In genomic region chr18:77074431-77074830, GRCh38 we compare ENCODE assay signal across 17 cellular contexts. TPM values are rescaled to one million over a fixed set of nuclear protein-coding genes. Genes with fewer than 3 reads are reported as not detected.
A peak's percentile ranks its signal among the peaks of the same experiment; 100 is the strongest.
DNase-seq lines count a peak whose midpoint lies in the region; ATAC-seq, FAIRE-seq and TF ChIP-seq lines count a peak whose summit lies in the region.
"Had no signal": no experiment of that assay in that cellular context is flagged by ENCODE, and none has a peak within 500 bp of the region (broad histone marks: within the 10 kb centered on the region; RNA-seq: fewer than 3 reads in every experiment).

No MANE protein-coding gene starts in this region.

- TF ChIP-seq CTCF in right lobe of liver (IDR thresholded peaks at IDR 0.05): no peak
- TF ChIP-seq CTCF in HepG2 (CRISPR knock-in tag; IDR thresholded peaks at IDR 0.05): no peak
- TF ChIP-seq CTCF in activated CD8-positive, alpha-beta T cell treated with anti-CD3 and anti-CD28 coated beads for 36 hours (IDR thresholded peaks at IDR 0.05): no peak
- TF ChIP-seq CTCF in mesothelial cell of epicardium (IDR thresholded peaks at IDR 0.05; ENCODE audit: unreplicated experiment): no peak
- TF ChIP-seq CTCF in upper lobe of left lung (IDR thresholded peaks at IDR 0.05): no peak

- H3K4me3 ChIP-seq in right lobe of liver (no peak overlapping the region), HepG2 (replicated peaks in 1 of 3; ENCODE audit: insufficient read depth in 1 of 3, low read depth in 2 of 3, low read length in 3 of 3) (no peak overlapping the region), upper lobe of left lung (no peak overlapping the region)
- H3K4me3 ChIP-seq: pancreas, thoracic aorta had no signal

- H3K4me1 Mint-ChIP-seq in activated CD8-positive, alpha-beta T cell treated with anti-CD3 and anti-CD28 coated beads for 36 hours (ENCODE audit: low read depth): peaks cover 79% of the 10 kb centered on the region
- peaks cover 28% of the 10 kb centered on the region for H3K4me1 Mint-ChIP-seq in mesothelial cell of epicardium

- intact Hi-C loops in right lobe of liver (cut with DNase I) (no loop called here), HepG2 (cut with micrococcal nuclease; ENCODE audit: unreplicated experiment) (no loop called here)
- intact Hi-C loops in activated CD8-positive, alpha-beta T cell treated with anti-CD3 and anti-CD28 coated beads for 36 hours (cut with micrococcal nuclease): no loop called here

- H2AFZ ChIP-seq in HepG2 (ENCODE audit: low read length): no peak overlapping the region

- BruUV-seq in HepG2 (replicated peaks; lab: Mats Ljungman, UMichigan): no TSS peak

- no peak for TF ChIP-seq POLR2A in right lobe of liver (IDR thresholded peaks at IDR 0.05)
- TF ChIP-seq POLR2A in HepG2 (IDR thresholded peaks at IDR 0.05; ENCODE audit: insufficient read depth in 1 of 2, low read depth in 2 of 2, low read length in 2 of 2): no peak
- no peak for TF ChIP-seq POLR2A in upper lobe of left lung (IDR thresholded peaks at IDR 0.05)

- H3K36me3 ChIP-seq in right lobe of liver (no peaks in the 10 kb centered on the region), HepG2 (replicated peaks in 1 of 2; ENCODE audit: control insufficient read depth in 1 of 2, insufficient read depth in 2 of 2, low read length in 2 of 2) (no peaks in the 10 kb centered on the region), upper lobe of left lung (no peaks in the 10 kb centered on the region)
- H3K36me3 ChIP-seq: pancreas, thoracic aorta had no signal

- no peaks in the 10 kb centered on the region for H3K27me3 Mint-ChIP-seq in activated CD8-positive, alpha-beta T cell treated with anti-CD3 and anti-CD28 coated beads for 36 hours
- H3K27me3 Mint-ChIP-seq in mesothelial cell of epicardium (ENCODE audit: low read depth): no peaks in the 10 kb centered on the region

- POLR2A ChIA-PET in HepG2 (lab: Yijun Ruan, JAX): no interaction called here
- POLR2A ChIA-PET in activated CD8-positive, alpha-beta T cell treated with anti-CD3 and anti-CD28 coated beads for 36 hours (lab: Charles Lee): interaction anchor here (0.6 to 1.2 kb wide), 3 partner anchors 11 to 28 kb away, joined by 3 to 5 read pairs (median 3); no protein-coding TSS in a partner anchor

- no peak for TF ChIP-seq RAD21 in HepG2 (CRISPR knock-in tag; IDR thresholded peaks at IDR 0.05)

- no peaks in the 10 kb centered on the region for H3K9me3 Mint-ChIP-seq in activated CD8-positive, alpha-beta T cell treated with anti-CD3 and anti-CD28 coated beads for 36 hours
- no peaks in the 10 kb centered on the region for H3K9me3 Mint-ChIP-seq in mesothelial cell of epicardium
- H3K9me3 Mint-ChIP-seq: activated T-cell treated with anti-CD3 and anti-CD28 coated beads, Interleukin-2, amount 50 U/mL, for 4 hours; T-helper 1 cell treated with Interleukin-12 subunit alpha and Interleukin-12 subunit beta and Interleukin-4 antibody, amounts not matched to agents 30 μg/mL and 1 μg/mL, for 36 hours had no signal

- TF ChIP-seq EP300 in HepG2 (IDR thresholded peaks at IDR 0.05; ENCODE audit: low read depth in 2 of 2, low read length in 2 of 2) (no peak), HepG2 (CRISPR knock-in tag; IDR thresholded peaks at IDR 0.05; ENCODE audit: borderline replicate concordance) (no peak), upper lobe of left lung (IDR thresholded peaks at IDR 0.05) (no peak)

- DNase-seq in right lobe of liver (no peak), HepG2 (ENCODE audit: low spot score) (no peak), mesothelial cell of epicardium (ENCODE audit: low spot score in 2 of 2, unreplicated experiment in 2 of 2) (no peak), upper lobe of left lung (no peak), foreskin melanocyte (no peak), NOMO-1 treated with dmso at 0.1 percent for 144 hours (lab: John Stamatoyannopoulos, UW; ENCODE audit: unreplicated experiment) (no peak)
- no peak for DNase-seq in activated CD8-positive, alpha-beta T cell treated with anti-CD3 and anti-CD28 coated beads for 36 hours
- DNase-seq: activated T-cell treated with anti-CD3 and anti-CD28 coated beads, Interleukin-2, amount 50 U/mL, for 4 hours; kidney glomerular epithelial cell; NCI-H1930; pancreas; SHP77 treated with DMSO at 0.1 percent for 48 hours; stimulated activated CD4-positive, alpha-beta T cell treated with anti-CD3 and anti-CD28 coated beads, Interleukin-4, amount 100 ng/mL, for 1 hour had no signal

- ATAC-seq in right lobe of liver (peak in 3 of 4 donors; percentile 10 to 47 (median 47)), HepG2 (no peak), upper lobe of left lung (ENCODE audit: low FRiP score in 2 of 2) (no peak), HG03039 (IDR thresholded peaks at IDR 0.05; ENCODE audit: unreplicated experiment) (no peak)
- ATAC-seq in activated CD8-positive, alpha-beta T cell treated with anti-CD3 and anti-CD28 coated beads for 36 hours: no peak

- CTCF ChIA-PET in HepG2 (lab: Yijun Ruan, JAX; ENCODE audit: low intra/inter-chr PET ratio, low total read pairs): no interaction called here
- CTCF ChIA-PET in activated CD8-positive, alpha-beta T cell treated with anti-CD3 and anti-CD28 coated beads for 36 hours (lab: Charles Lee): interaction anchor here (1.3 to 1.9 kb wide), 2 partner anchors 47 to 138 kb away, joined by 5 read pairs; no protein-coding TSS in a partner anchor

- H3K27me3 ChIP-seq in right lobe of liver (no peaks in the 10 kb centered on the region), HepG2 (ENCODE audit: control insufficient read depth in 1 of 2, insufficient read depth in 2 of 2, low read length in 2 of 2) (no peaks in the 10 kb centered on the region), upper lobe of left lung (no peaks in the 10 kb centered on the region)
- H3K27me3 ChIP-seq: pancreas had no signal

- H4K20me1 ChIP-seq in HepG2 (ENCODE audit: insufficient read depth, low read length): no peaks in the 10 kb centered on the region

- 27% methylated on average over 6 of the region's 7 CpGs for WGBS in right lobe of liver (ENCODE audit: insufficient coverage, low coverage, low lambda C conversion rate, missing lambda C conversion rate)
- 92% methylated on average over 7 of the region's 7 CpGs for WGBS in HepG2 (ENCODE audit: low lambda C conversion rate)
- WGBS in upper lobe of left lung, 2 donors: 76 to 77% methylated on average over 7 of the region's 7 CpGs

- H3K36me3 Mint-ChIP-seq in activated CD8-positive, alpha-beta T cell treated with anti-CD3 and anti-CD28 coated beads for 36 hours (ENCODE audit: low read depth): peaks cover 24% of the 10 kb centered on the region
- peaks cover 1% of the 10 kb centered on the region for H3K36me3 Mint-ChIP-seq in mesothelial cell of epicardium

- H3K4me1 ChIP-seq in right lobe of liver (peaks cover 0 to 19% (median 10%) of the 10 kb centered on the region in 4 donors), HepG2 (ENCODE audit: insufficient read depth, low read length) (peaks cover 2% of the 10 kb centered on the region; the same call in 1 of the 2 replicates), upper lobe of left lung (peaks cover 40 to 72% (median 46%) of the 10 kb centered on the region in 4 donors)

- no peak overlapping the region for H3K4me2 ChIP-seq in HepG2 (ENCODE audit: low read depth, low read length)

- H3K9ac ChIP-seq in HepG2 (ENCODE audit: insufficient read depth, low read depth, low read length): no peak overlapping the region

- H3K4me3 Mint-ChIP-seq in activated CD8-positive, alpha-beta T cell treated with anti-CD3 and anti-CD28 coated beads for 36 hours: no peak overlapping the region
- H3K4me3 Mint-ChIP-seq in mesothelial cell of epicardium: no peak overlapping the region
- H3K4me3 Mint-ChIP-seq: T-helper 1 cell treated with Interleukin-12 subunit alpha and Interleukin-12 subunit beta and Interleukin-4 antibody, amounts not matched to agents 30 μg/mL and 1 μg/mL, for 36 hours had no signal

- H3K79me2 ChIP-seq in HepG2 (ENCODE audit: insufficient read depth, low read length): no peaks in the 10 kb centered on the region

- H3K27ac ChIP-seq in right lobe of liver (peak overlapping the region in 1 of 3 donors; percentile 13), HepG2 (ENCODE audit: extremely low read length, insufficient read depth, low read length) (no peak overlapping the region), upper lobe of left lung (peak overlapping the region in 3 of 4 donors; percentile 5 to 56 (median 22))
- H3K27ac ChIP-seq: pancreas, thoracic aorta had no signal

- H3K9me3 ChIP-seq in right lobe of liver (no peaks in the 10 kb centered on the region), HepG2 (ENCODE audit: low read length) (no peaks in the 10 kb centered on the region), upper lobe of left lung (no peaks in the 10 kb centered on the region)
- H3K9me3 ChIP-seq: pancreas, thoracic aorta had no signal

- no peak for FAIRE-seq in HepG2 (lab: Jason Lieb, UNC)
- FAIRE-seq: astrocyte, pancreas had no signal

- in situ Hi-C loops in HepG2 (cut with HindIII; ENCODE audit: extremely low pct_ligation_motif_present, low pct_unique_long_range_greater_than_20kb): no loop called here

- H3K27ac Mint-ChIP-seq in activated CD8-positive, alpha-beta T cell treated with anti-CD3 and anti-CD28 coated beads for 36 hours: peak overlapping the region; percentile 35
- peak overlapping the region; percentile 4 for H3K27ac Mint-ChIP-seq in mesothelial cell of epicardium

RNA-seq across cellular contexts. Expression of gene MBP, which starts 58.2 kb away (rescaled TPM):
- total RNA-seq in right lobe of liver (10 to 100 TPM; 24.0 to 40.8 (median 27.6) TPM), HepG2 (2016; rRNA removed; fragmentation: Illumina TruSeq; extraction: Trizol) (5.0 TPM in 2 replicates), mesothelial cell of epicardium (19.1 to 20.8 TPM (median 20.6 TPM) in 3 replicates), upper lobe of left lung (10 to 100 TPM; 55.5 to 87.6 (median 68.8) TPM)
- total RNA-seq in HepG2 (2016; cell fraction: cytosol; rRNA removed; fragmentation: Illumina TruSeq; extraction: Trizol; ENCODE audit: low read depth): 1.4 and 1.7 TPM in 2 replicates
- 4.7 TPM in 2 replicates for total RNA-seq in HepG2 (2016; cell fraction: insoluble cytoplasmic fraction; rRNA removed; fragmentation: Illumina TruSeq; extraction: Trizol)
- total RNA-seq in HepG2 (2016; cell fraction: membrane; rRNA removed; fragmentation: Illumina TruSeq; extraction: Trizol): 1.8 and 2.3 TPM in 2 replicates
- 5.1 and 6.2 TPM in 2 replicates for total RNA-seq in HepG2 (2016; cell fraction: nucleus; rRNA removed; fragmentation: Illumina TruSeq; extraction: Trizol)
- polyA plus RNA-seq in HepG2 (2011; rRNA removed): 8.5 and 10.9 TPM in 2 replicates
- 5.1 and 8.0 TPM in 2 replicates for polyA plus RNA-seq in HepG2 (2011; cell fraction: cytosol; rRNA removed)
- 14.4 and 16.4 TPM in 2 replicates for polyA plus RNA-seq in HepG2 (2011; cell fraction: nucleus; rRNA removed)
- 10.8 and 11.5 TPM in 2 replicates for polyA plus RNA-seq in HepG2 (2012)
- 0.49 and 0.51 TPM in 2 replicates for polyA plus RNA-seq in HepG2 (2016; cell fraction: cytosol; fragmentation: Illumina TruSeq; extraction: Trizol; ENCODE audit: low read depth)
- 4.2 and 4.7 TPM in 2 replicates for polyA plus RNA-seq in HepG2 (2016; cell fraction: insoluble cytoplasmic fraction; fragmentation: Illumina TruSeq; extraction: Trizol; ENCODE audit: low read depth)
- 1.0 and 1.1 TPM in 2 replicates for polyA plus RNA-seq in HepG2 (2016; cell fraction: membrane; fragmentation: Illumina TruSeq; extraction: Trizol; ENCODE audit: low read depth)
- 4.4 and 5.6 TPM in 2 replicates for polyA plus RNA-seq in HepG2 (2016; cell fraction: nucleus; fragmentation: Illumina TruSeq; extraction: Trizol; ENCODE audit: insufficient read depth, low read depth)
- polyA minus RNA-seq in HepG2 (2011; rRNA and poly(A)+ RNA removed; ENCODE audit: low replicate concordance): 10.6 and 20.4 TPM in 2 replicates
- polyA minus RNA-seq in HepG2 (2011; cell fraction: cytosol; rRNA and poly(A)+ RNA removed): 7.3 and 8.8 TPM in 2 replicates
- polyA minus RNA-seq in HepG2 (2011; cell fraction: nucleus; rRNA and poly(A)+ RNA removed): 19.0 and 19.6 TPM in 2 replicates
- total RNA-seq in activated CD8-positive, alpha-beta T cell treated with anti-CD3 and anti-CD28 coated beads for 36 hours: 10 to 100 TPM; 39.9 to 41.5 TPM

Comparison
In these comparisons a context has a peak if more than half of its experiments do, and no peak if none do; other contexts are left out.
1. ATAC-seq: peak in right lobe of liver (3 of 4); none in HepG2 (single experiment), activated CD8-positive, alpha-beta T cell treated with anti-CD3 and anti-CD28 coated beads for 36 hours (single experiment), upper lobe of left lung (0 of 2) and HG03039 (single experiment).